In genomic region chr16:2985893-2986355, GRCh38 we compare ENCODE assay signal across 26 cellular contexts. TPM values are rescaled to one million over a fixed set of nuclear protein-coding genes. Genes with fewer than 3 reads are reported as not detected.
DNase-seq lines count a peak whose midpoint lies in the region; ATAC-seq, FAIRE-seq and TF ChIP-seq lines count a peak whose summit lies in the region.
"Had no signal": no experiment of that assay in that cellular context is flagged by ENCODE, and none has a peak within 500 bp of the region (broad histone marks: within the 10 kb centered on the region; RNA-seq: fewer than 3 reads in every experiment).

No MANE protein-coding gene starts in this region.

- H3K27ac Mint-ChIP-seq in Caco-2 (ENCODE audit: unreplicated experiment): no peak overlapping the region
- H3K27ac Mint-ChIP-seq: activated CD4-positive, alpha-beta T cell treated with anti-CD3 and anti-CD28 coated beads, Interleukin-2, amount 10 ng/mL, durations not matched to agents 7 days and 5 days; CD8-positive, alpha-beta T cell had no signal

- H3K4me3 Mint-ChIP-seq in Caco-2 (ENCODE audit: unreplicated experiment): no peak overlapping the region
- H3K4me3 Mint-ChIP-seq: activated CD4-positive, alpha-beta T cell treated with anti-CD3 and anti-CD28 coated beads, Interleukin-2, amount 10 ng/mL, durations not matched to agents 7 days and 5 days; CD8-positive, alpha-beta T cell; central memory CD8-positive, alpha-beta T cell; effector memory CD8-positive, alpha-beta T cell had no signal

- no peak for TF ChIP-seq RAD21 in HepG2 (CRISPR knock-in tag; IDR thresholded peaks at IDR 0.05)

- POLR2A ChIA-PET in HepG2 (lab: Yijun Ruan, JAX) (no interaction called here), Caco-2 (lab: Charles Lee) (interaction anchor here (0.6 kb wide), 1 partner anchor 9 kb away, joined by 3 read pairs; no protein-coding TSS in a partner anchor)

- peak; percentile 3; the same call in 1 of the 3 replicates for ATAC-seq in HepG2
- ATAC-seq in HG02759 (IDR thresholded peaks at IDR 0.05; ENCODE audit: unreplicated experiment): no peak
- no peak for ATAC-seq in GM21576 (IDR thresholded peaks at IDR 0.05; ENCODE audit: unreplicated experiment)
- ATAC-seq in left lung: no peak
- ATAC-seq: CD8-positive, alpha-beta T cell; effector memory CD8-positive, alpha-beta T cell; lower lobe of right lung; sciatic nerve; stimulated activated naive CD8-positive, alpha-beta T cell treated with anti-CD3 and anti-CD28 coated beads, Interleukin-15, Interleukin-2, amounts not matched to agents 100 U/mL and 50 U/mL, for 24 hours had no signal

- TF ChIP-seq CTCF in HepG2 (CRISPR knock-in tag; IDR thresholded peaks at IDR 0.05) (no peak), Caco-2 (IDR thresholded peaks at IDR 0.05; ENCODE audit: insufficient read depth in 1 of 2, low read depth in 1 of 2, low read length in 1 of 2, severe bottlenecking in 1 of 2, unreplicated experiment in 1 of 2) (no peak), left lung (IDR thresholded peaks at IDR 0.05) (no peak)

- no peak for TF ChIP-seq POLR2A in HepG2 (IDR thresholded peaks at IDR 0.05; ENCODE audit: insufficient read depth in 1 of 2, low read depth in 2 of 2, low read length in 2 of 2)

- TF ChIP-seq EP300 in HepG2 (IDR thresholded peaks at IDR 0.05; ENCODE audit: low read depth in 2 of 2, low read length in 2 of 2): no peak
- TF ChIP-seq EP300 in HepG2 (CRISPR knock-in tag; IDR thresholded peaks at IDR 0.05; ENCODE audit: borderline replicate concordance): no peak

- intact Hi-C loops in HepG2 (cut with micrococcal nuclease; ENCODE audit: unreplicated experiment): no loop called here
- intact Hi-C loops in Caco-2 (cut with micrococcal nuclease; ENCODE audit: unreplicated experiment): no loop called here
- intact Hi-C loops in left lung (cut with DNase I): no loop called here

- CTCF ChIA-PET in HepG2 (lab: Yijun Ruan, JAX; ENCODE audit: low intra/inter-chr PET ratio, low total read pairs) (no interaction called here), Caco-2 (lab: Charles Lee) (no interaction called here)

- H3K4me3 ChIP-seq in HepG2 (replicated peaks in 1 of 3; ENCODE audit: insufficient read depth in 1 of 3, low read depth in 2 of 3, low read length in 3 of 3) (no peak overlapping the region), Caco-2 (ENCODE audit: low read depth, low read length) (no peak overlapping the region), left lung (no peak overlapping the region)
- H3K4me3 ChIP-seq: lower lobe of right lung had no signal

- no TSS peak for BruUV-seq in HepG2 (replicated peaks; lab: Mats Ljungman, UMichigan)
- BruUV-seq in Caco-2 (replicated peaks; lab: Mats Ljungman, UMichigan): no TSS peak

- DNase-seq in DMS 273 (lab: John Stamatoyannopoulos, UW; ENCODE audit: unreplicated experiment) (peak; percentile 98), NCI-H446 (lab: John Stamatoyannopoulos, UW) (peak; percentile 72 to 91), cerebellum (ENCODE audit: low spot score) (peak; percentile 87), HepG2 (ENCODE audit: low spot score) (no peak), Caco-2 (no peak), left lung (no peak)
- DNase-seq: activated CD4-positive, alpha-beta T cell treated with anti-CD3 and anti-CD28 coated beads, Interleukin-2, amount 10 ng/mL, durations not matched to agents 7 days and 5 days; activated CD8-positive, alpha-beta memory T cell treated with anti-CD3 and anti-CD28 coated beads, Interleukin-2, amount 50 U/mL, for 48 hours; activated naive CD4-positive, alpha-beta T cell; CD8-positive, alpha-beta T cell; effector memory CD8-positive, alpha-beta T cell; head of caudate nucleus; lower lobe of right lung; NCI-H1105; NCI-H2227 treated with DMSO at 0.1 percent for 48 hours; occipital lobe; stimulated activated CD4-positive, alpha-beta T cell treated with anti-CD3 and anti-CD28 coated beads, Interleukin-1b, Interleukin-23, amount 100 ng/mL, for 48 hours; stimulated activated naive CD8-positive, alpha-beta T cell treated with anti-CD3 and anti-CD28 coated beads, Interleukin-15, Interleukin-2, amounts not matched to agents 100 U/mL and 50 U/mL, for 24 hours; trophoblast cell had no signal

- H4K20me1 ChIP-seq in HepG2 (ENCODE audit: insufficient read depth, low read length): no peaks in the 10 kb centered on the region

- 0% methylated on average over 1 of the region's 15 CpGs for WGBS in HepG2 (ENCODE audit: low lambda C conversion rate)

- H3K4me1 ChIP-seq in HepG2 (ENCODE audit: insufficient read depth, low read length) (peaks cover 25% of the 10 kb centered on the region), Caco-2 (peaks cover 13% of the 10 kb centered on the region), left lung (peaks cover 3 to 19% of the 10 kb centered on the region in 2 donors)

- H2AFZ ChIP-seq in HepG2 (ENCODE audit: low read length): no peak overlapping the region

- no peaks in the 10 kb centered on the region for H3K36me3 ChIP-seq in HepG2 (replicated peaks in 1 of 2; ENCODE audit: control insufficient read depth in 1 of 2, insufficient read depth in 2 of 2, low read length in 2 of 2)
- H3K36me3 ChIP-seq in Caco-2 (ENCODE audit: control insufficient read depth, insufficient read depth, low read length): no peaks in the 10 kb centered on the region
- no peaks in the 10 kb centered on the region for H3K36me3 ChIP-seq in left lung
- H3K36me3 ChIP-seq: lower lobe of right lung had no signal

- no peak for FAIRE-seq in HepG2 (lab: Jason Lieb, UNC)

- H3K9ac ChIP-seq in HepG2 (ENCODE audit: insufficient read depth, low read depth, low read length): no peak overlapping the region

- peaks cover 5% of the 10 kb centered on the region for H3K36me3 Mint-ChIP-seq in Caco-2 (ENCODE audit: insufficient read depth, unreplicated experiment)
- H3K36me3 Mint-ChIP-seq: CD8-positive, alpha-beta T cell had no signal

- H3K9me3 ChIP-seq in HepG2 (ENCODE audit: low read length) (no peaks in the 10 kb centered on the region), Caco-2 (no peaks in the 10 kb centered on the region), left lung (no peaks in the 10 kb centered on the region)
- H3K9me3 ChIP-seq: lower lobe of right lung had no signal

- no peaks in the 10 kb centered on the region for H3K9me3 Mint-ChIP-seq in Caco-2 (ENCODE audit: unreplicated experiment)
- H3K9me3 Mint-ChIP-seq: activated CD4-positive, alpha-beta T cell treated with anti-CD3 and anti-CD28 coated beads, Interleukin-2, amount 10 ng/mL, durations not matched to agents 7 days and 5 days; CD8-positive, alpha-beta T cell; central memory CD8-positive, alpha-beta T cell; effector memory CD8-positive, alpha-beta T cell had no signal

- H3K27ac ChIP-seq in HepG2 (ENCODE audit: extremely low read length, insufficient read depth, low read length) (no peak overlapping the region), left lung (no peak overlapping the region)
- H3K27ac ChIP-seq: lower lobe of right lung had no signal

- no peaks in the 10 kb centered on the region for H3K79me2 ChIP-seq in HepG2 (ENCODE audit: insufficient read depth, low read length)

- no peaks in the 10 kb centered on the region for H3K27me3 Mint-ChIP-seq in Caco-2 (ENCODE audit: insufficient read depth, unreplicated experiment)
- H3K27me3 Mint-ChIP-seq: activated CD4-positive, alpha-beta T cell treated with anti-CD3 and anti-CD28 coated beads, Interleukin-2, amount 10 ng/mL, durations not matched to agents 7 days and 5 days; central memory CD8-positive, alpha-beta T cell had no signal

- H3K4me1 Mint-ChIP-seq in Caco-2 (ENCODE audit: low read depth, unreplicated experiment): no peaks in the 10 kb centered on the region

- H3K4me2 ChIP-seq in HepG2 (ENCODE audit: low read depth, low read length): no peak overlapping the region

- H3K27me3 ChIP-seq in HepG2 (ENCODE audit: control insufficient read depth in 1 of 2, insufficient read depth in 2 of 2, low read length in 2 of 2): peaks cover 19 to 56% of the 10 kb centered on the region in 2 experiments
- H3K27me3 ChIP-seq in Caco-2 (replicated peaks; ENCODE audit: control insufficient read depth, insufficient read depth, low read length): no peaks in the 10 kb centered on the region
- H3K27me3 ChIP-seq in left lung: peaks cover 0 to 46% of the 10 kb centered on the region in 2 donors

- in situ Hi-C loops in HepG2 (cut with HindIII; ENCODE audit: extremely low pct_ligation_motif_present, low pct_unique_long_range_greater_than_20kb): no loop called here

RNA-seq across cellular contexts. Expression of gene PKMYT1, which starts 5.7 kb away (rescaled TPM):
- total RNA-seq in cerebellum (5.0 TPM), HepG2 (2016; rRNA removed; fragmentation: Illumina TruSeq; extraction: Trizol) (8.4 and 27.8 TPM in 2 replicates), Caco-2 (2022) (63.3 and 73.7 TPM in 2 replicates), left lung (10 to 100 TPM; 13.9 to 14.3 TPM)
- total RNA-seq in HepG2 (2016; cell fraction: cytosol; rRNA removed; fragmentation: Illumina TruSeq; extraction: Trizol; ENCODE audit: low read depth): 8.3 and 10.7 TPM in 2 replicates
- 8.6 and 25.9 TPM in 2 replicates for total RNA-seq in HepG2 (2016; cell fraction: insoluble cytoplasmic fraction; rRNA removed; fragmentation: Illumina TruSeq; extraction: Trizol)
- 12.7 and 13.0 TPM in 2 replicates for total RNA-seq in HepG2 (2016; cell fraction: membrane; rRNA removed; fragmentation: Illumina TruSeq; extraction: Trizol)
- total RNA-seq in HepG2 (2016; cell fraction: nucleus; rRNA removed; fragmentation: Illumina TruSeq; extraction: Trizol): 27.2 and 33.5 TPM in 2 replicates
- polyA plus RNA-seq in HepG2 (2011; rRNA removed): 6.6 and 7.0 TPM in 2 replicates
- 1.9 and 8.9 TPM in 2 replicates for polyA plus RNA-seq in HepG2 (2011; cell fraction: cytosol; rRNA removed)
- 26.5 and 50.1 TPM in 2 replicates for polyA plus RNA-seq in HepG2 (2011; cell fraction: nucleus; rRNA removed)
- 6.9 and 11.9 TPM in 2 replicates for polyA plus RNA-seq in HepG2 (2012)
- polyA plus RNA-seq in HepG2 (2016; cell fraction: cytosol; fragmentation: Illumina TruSeq; extraction: Trizol; ENCODE audit: low read depth): 5.7 and 6.3 TPM in 2 replicates
- 14.9 and 16.6 TPM in 2 replicates for polyA plus RNA-seq in HepG2 (2016; cell fraction: insoluble cytoplasmic fraction; fragmentation: Illumina TruSeq; extraction: Trizol; ENCODE audit: low read depth)
- polyA plus RNA-seq in HepG2 (2016; cell fraction: membrane; fragmentation: Illumina TruSeq; extraction: Trizol; ENCODE audit: low read depth): 6.9 and 8.9 TPM in 2 replicates
- polyA plus RNA-seq in HepG2 (2016; cell fraction: nucleus; fragmentation: Illumina TruSeq; extraction: Trizol; ENCODE audit: insufficient read depth, low read depth): 68.0 and 69.8 TPM in 2 replicates
- polyA minus RNA-seq in HepG2 (2011; rRNA and poly(A)+ RNA removed; ENCODE audit: low replicate concordance): 9.6 and 11.3 TPM in 2 replicates
- 3.5 and 4.1 TPM in 2 replicates for polyA minus RNA-seq in HepG2 (2011; cell fraction: cytosol; rRNA and poly(A)+ RNA removed)
- polyA minus RNA-seq in HepG2 (2011; cell fraction: nucleus; rRNA and poly(A)+ RNA removed): 9.4 and 9.8 TPM in 2 replicates

RNA-seq across cellular contexts. Expression of gene PAQR4, which starts 16.8 kb away (rescaled TPM):
- 17.5 TPM for total RNA-seq in cerebellum
- total RNA-seq in HepG2 (2016; rRNA removed; fragmentation: Illumina TruSeq; extraction: Trizol): 15.6 and 24.8 TPM in 2 replicates
- 7.8 and 8.9 TPM in 2 replicates for total RNA-seq in HepG2 (2016; cell fraction: cytosol; rRNA removed; fragmentation: Illumina TruSeq; extraction: Trizol; ENCODE audit: low read depth)
- total RNA-seq in HepG2 (2016; cell fraction: insoluble cytoplasmic fraction; rRNA removed; fragmentation: Illumina TruSeq; extraction: Trizol): 13.6 and 26.2 TPM in 2 replicates
- total RNA-seq in HepG2 (2016; cell fraction: membrane; rRNA removed; fragmentation: Illumina TruSeq; extraction: Trizol): 19.5 and 26.0 TPM in 2 replicates
- total RNA-seq in HepG2 (2016; cell fraction: nucleus; rRNA removed; fragmentation: Illumina TruSeq; extraction: Trizol): 16.6 and 19.1 TPM in 2 replicates
- 15.9 and 17.4 TPM in 2 replicates for polyA plus RNA-seq in HepG2 (2011; rRNA removed)
- polyA plus RNA-seq in HepG2 (2011; cell fraction: cytosol; rRNA removed): 11.1 and 17.3 TPM in 2 replicates
- polyA plus RNA-seq in HepG2 (2011; cell fraction: nucleus; rRNA removed): 29.7 and 33.7 TPM in 2 replicates
- polyA plus RNA-seq in HepG2 (2012): 6.7 and 7.6 TPM in 2 replicates
- polyA plus RNA-seq in HepG2 (2016; cell fraction: cytosol; fragmentation: Illumina TruSeq; extraction: Trizol; ENCODE audit: low read depth): 6.6 and 8.9 TPM in 2 replicates
- 15.6 and 18.9 TPM in 2 replicates for polyA plus RNA-seq in HepG2 (2016; cell fraction: insoluble cytoplasmic fraction; fragmentation: Illumina TruSeq; extraction: Trizol; ENCODE audit: low read depth)
- 15.5 and 18.8 TPM in 2 replicates for polyA plus RNA-seq in HepG2 (2016; cell fraction: membrane; fragmentation: Illumina TruSeq; extraction: Trizol; ENCODE audit: low read depth)
- 35.6 and 37.9 TPM in 2 replicates for polyA plus RNA-seq in HepG2 (2016; cell fraction: nucleus; fragmentation: Illumina TruSeq; extraction: Trizol; ENCODE audit: insufficient read depth, low read depth)
- 34.1 and 50.0 TPM in 2 replicates for polyA minus RNA-seq in HepG2 (2011; rRNA and poly(A)+ RNA removed; ENCODE audit: low replicate concordance)
- 12.6 and 13.7 TPM in 2 replicates for polyA minus RNA-seq in HepG2 (2011; cell fraction: cytosol; rRNA and poly(A)+ RNA removed)
- 4.7 and 6.1 TPM in 2 replicates for polyA minus RNA-seq in HepG2 (2011; cell fraction: nucleus; rRNA and poly(A)+ RNA removed)
- 12.0 and 13.4 TPM in 2 replicates for total RNA-seq in Caco-2 (2022)
- 10 to 100 TPM; 17.2 to 20.1 TPM for total RNA-seq in left lung

RNA-seq across cellular contexts. Expression of gene KREMEN2, which starts 21.8 kb away (rescaled TPM):
- total RNA-seq in cerebellum (not detected), HepG2 (2016; rRNA removed; fragmentation: Illumina TruSeq; extraction: Trizol) (0.51 and 1.2 TPM in 2 replicates), Caco-2 (2022) (1.9 and 2.2 TPM in 2 replicates), left lung (not detected)
- not detected in 2 replicates for total RNA-seq in HepG2 (2016; cell fraction: cytosol; rRNA removed; fragmentation: Illumina TruSeq; extraction: Trizol; ENCODE audit: low read depth)
- 0.37 and 1.4 TPM in 2 replicates for total RNA-seq in HepG2 (2016; cell fraction: insoluble cytoplasmic fraction; rRNA removed; fragmentation: Illumina TruSeq; extraction: Trizol)
- 0.25 and 0.31 TPM in 2 replicates for total RNA-seq in HepG2 (2016; cell fraction: membrane; rRNA removed; fragmentation: Illumina TruSeq; extraction: Trizol)
- 0.84 and 0.88 TPM in 2 replicates for total RNA-seq in HepG2 (2016; cell fraction: nucleus; rRNA removed; fragmentation: Illumina TruSeq; extraction: Trizol)
- 0.48 and 1.0 TPM in 2 replicates for polyA plus RNA-seq in HepG2 (2011; rRNA removed)
- 0.50 and 1.1 TPM in 2 replicates for polyA plus RNA-seq in HepG2 (2011; cell fraction: cytosol; rRNA removed)
- 2.7 and 4.2 TPM in 2 replicates for polyA plus RNA-seq in HepG2 (2011; cell fraction: nucleus; rRNA removed)
- polyA plus RNA-seq in HepG2 (2012): 0.37 and 0.42 TPM in 2 replicates
- polyA plus RNA-seq in HepG2 (2016; cell fraction: cytosol; fragmentation: Illumina TruSeq; extraction: Trizol; ENCODE audit: low read depth): 0.07 and 0.14 TPM in 2 replicates
- 0.38 and 0.40 TPM in 2 replicates for polyA plus RNA-seq in HepG2 (2016; cell fraction: insoluble cytoplasmic fraction; fragmentation: Illumina TruSeq; extraction: Trizol; ENCODE audit: low read depth)
- 0.12 and 0.13 TPM in 2 replicates for polyA plus RNA-seq in HepG2 (2016; cell fraction: membrane; fragmentation: Illumina TruSeq; extraction: Trizol; ENCODE audit: low read depth)
- polyA plus RNA-seq in HepG2 (2016; cell fraction: nucleus; fragmentation: Illumina TruSeq; extraction: Trizol; ENCODE audit: insufficient read depth, low read depth): 0.93 and 1.5 TPM in 2 replicates
- polyA minus RNA-seq in HepG2 (2011; rRNA and poly(A)+ RNA removed; ENCODE audit: low replicate concordance): 0.33 and 0.68 TPM in 2 replicates
- 0.49 and 0.62 TPM in 2 replicates for polyA minus RNA-seq in HepG2 (2011; cell fraction: cytosol; rRNA and poly(A)+ RNA removed)
- polyA minus RNA-seq in HepG2 (2011; cell fraction: nucleus; rRNA and poly(A)+ RNA removed): not detected in 2 replicates
- total RNA-seq: CD8-positive, alpha-beta T cell; lower lobe of right lung; occipital lobe; sciatic nerve had no signal

RNA-seq across cellular contexts. Expression of gene CLDN9, which starts 26.8 kb away (rescaled TPM):
- total RNA-seq in cerebellum (not detected), HepG2 (2016; rRNA removed; fragmentation: Illumina TruSeq; extraction: Trizol) (0.08 and 0.15 TPM in 2 replicates), Caco-2 (2022) (0.79 and 0.91 TPM in 2 replicates), left lung (1 to 10 TPM in 1 of 2 donors, under 1 TPM in 1; 0.85 to 2.2 TPM)
- not detected in 2 replicates for total RNA-seq in HepG2 (2016; cell fraction: cytosol; rRNA removed; fragmentation: Illumina TruSeq; extraction: Trizol; ENCODE audit: low read depth)
- total RNA-seq in HepG2 (2016; cell fraction: insoluble cytoplasmic fraction; rRNA removed; fragmentation: Illumina TruSeq; extraction: Trizol): 0.09 and 0.11 TPM in 2 replicates
- 0.09 and 0.14 TPM in 2 replicates for total RNA-seq in HepG2 (2016; cell fraction: membrane; rRNA removed; fragmentation: Illumina TruSeq; extraction: Trizol)
- not detected in 2 replicates for total RNA-seq in HepG2 (2016; cell fraction: nucleus; rRNA removed; fragmentation: Illumina TruSeq; extraction: Trizol)
- polyA plus RNA-seq in HepG2 (2011; rRNA removed): 0.26 and 0.48 TPM in 2 replicates
- polyA plus RNA-seq in HepG2 (2011; cell fraction: cytosol; rRNA removed): 0.26 and 0.52 TPM in 2 replicates
- polyA plus RNA-seq in HepG2 (2011; cell fraction: nucleus; rRNA removed): 2.1 and 2.4 TPM in 2 replicates
- polyA plus RNA-seq in HepG2 (2012): 0.32 and 0.53 TPM in 2 replicates
- 0.08 and 0.20 TPM in 2 replicates for polyA plus RNA-seq in HepG2 (2016; cell fraction: cytosol; fragmentation: Illumina TruSeq; extraction: Trizol; ENCODE audit: low read depth)
- polyA plus RNA-seq in HepG2 (2016; cell fraction: insoluble cytoplasmic fraction; fragmentation: Illumina TruSeq; extraction: Trizol; ENCODE audit: low read depth): 0.15 and 0.17 TPM in 2 replicates
- 0.15 TPM in 1 of 2 replicates, not detected in the other for polyA plus RNA-seq in HepG2 (2016; cell fraction: membrane; fragmentation: Illumina TruSeq; extraction: Trizol; ENCODE audit: low read depth)
- polyA plus RNA-seq in HepG2 (2016; cell fraction: nucleus; fragmentation: Illumina TruSeq; extraction: Trizol; ENCODE audit: insufficient read depth, low read depth): 1.1 and 1.3 TPM in 2 replicates
- polyA minus RNA-seq in HepG2 (2011; rRNA and poly(A)+ RNA removed; ENCODE audit: low replicate concordance): 0.26 and 1.1 TPM in 2 replicates
- polyA minus RNA-seq in HepG2 (2011; cell fraction: cytosol; rRNA and poly(A)+ RNA removed): 0.44 and 0.79 TPM in 2 replicates
- 0.77 and 0.99 TPM in 2 replicates for polyA minus RNA-seq in HepG2 (2011; cell fraction: nucleus; rRNA and poly(A)+ RNA removed)
- total RNA-seq: activated CD4-positive, alpha-beta T cell treated with anti-CD3 and anti-CD28 coated beads, Interleukin-2, amount 10 ng/mL, durations not matched to agents 7 days and 5 days; CD8-positive, alpha-beta T cell; Daoy; LHCN-M2; occipital lobe had no signal

RNA-seq across cellular contexts. Expression of gene CLDN6, which starts 32.1 kb away (rescaled TPM):
- total RNA-seq in cerebellum (not detected), HepG2 (2016; rRNA removed; fragmentation: Illumina TruSeq; extraction: Trizol) (2.7 and 7.6 TPM in 2 replicates), Caco-2 (2022) (9.0 and 12.9 TPM in 2 replicates), left lung (1 to 10 TPM in 1 of 2 donors, not detected in 1; 2.3 TPM)
- total RNA-seq in HepG2 (2016; cell fraction: cytosol; rRNA removed; fragmentation: Illumina TruSeq; extraction: Trizol; ENCODE audit: low read depth): 1.2 and 1.3 TPM in 2 replicates
- total RNA-seq in HepG2 (2016; cell fraction: insoluble cytoplasmic fraction; rRNA removed; fragmentation: Illumina TruSeq; extraction: Trizol): 2.2 and 8.1 TPM in 2 replicates
- total RNA-seq in HepG2 (2016; cell fraction: membrane; rRNA removed; fragmentation: Illumina TruSeq; extraction: Trizol): 1.4 and 2.3 TPM in 2 replicates
- total RNA-seq in HepG2 (2016; cell fraction: nucleus; rRNA removed; fragmentation: Illumina TruSeq; extraction: Trizol): 9.3 and 10.1 TPM in 2 replicates
- 5.9 and 10.1 TPM in 2 replicates for polyA plus RNA-seq in HepG2 (2011; rRNA removed)
- polyA plus RNA-seq in HepG2 (2011; cell fraction: cytosol; rRNA removed): 10.2 and 14.5 TPM in 2 replicates
- 3.6 and 5.9 TPM in 2 replicates for polyA plus RNA-seq in HepG2 (2011; cell fraction: nucleus; rRNA removed)
- 5.5 and 7.9 TPM in 2 replicates for polyA plus RNA-seq in HepG2 (2012)
- 2.0 and 2.8 TPM in 2 replicates for polyA plus RNA-seq in HepG2 (2016; cell fraction: cytosol; fragmentation: Illumina TruSeq; extraction: Trizol; ENCODE audit: low read depth)
- polyA plus RNA-seq in HepG2 (2016; cell fraction: insoluble cytoplasmic fraction; fragmentation: Illumina TruSeq; extraction: Trizol; ENCODE audit: low read depth): 3.6 and 4.2 TPM in 2 replicates
- 2.8 and 3.7 TPM in 2 replicates for polyA plus RNA-seq in HepG2 (2016; cell fraction: membrane; fragmentation: Illumina TruSeq; extraction: Trizol; ENCODE audit: low read depth)
- polyA plus RNA-seq in HepG2 (2016; cell fraction: nucleus; fragmentation: Illumina TruSeq; extraction: Trizol; ENCODE audit: insufficient read depth, low read depth): 22.4 and 25.4 TPM in 2 replicates
- 0.14 and 9.8 TPM in 2 replicates for polyA minus RNA-seq in HepG2 (2011; rRNA and poly(A)+ RNA removed; ENCODE audit: low replicate concordance)
- 4.6 and 5.7 TPM in 2 replicates for polyA minus RNA-seq in HepG2 (2011; cell fraction: cytosol; rRNA and poly(A)+ RNA removed)
- polyA minus RNA-seq in HepG2 (2011; cell fraction: nucleus; rRNA and poly(A)+ RNA removed): 1.0 and 1.4 TPM in 2 replicates
- total RNA-seq: activated CD4-positive, alpha-beta T cell treated with anti-CD3 and anti-CD28 coated beads, Interleukin-2, amount 10 ng/mL, durations not matched to agents 7 days and 5 days; CD8-positive, alpha-beta T cell; Daoy; HT-29; lower lobe of right lung; occipital lobe; sciatic nerve had no signal

Comparison
In these comparisons a context has a peak if more than half of its experiments do, and no peak if none do; other contexts are left out.
1. DNase-seq: peak in DMS 273 (single experiment), NCI-H446 (2 of 2) and cerebellum (single experiment); none in HepG2 (single experiment), Caco-2 (0 of 2) and left lung (0 of 2).